In genomic region chr17:75084039-75084660, GRCh38 we compare ENCODE assay signal across 8 cellular contexts. TPM values are rescaled to one million over a fixed set of nuclear protein-coding genes. Genes with fewer than 3 reads are reported as not detected.
DNase-seq lines count a peak whose midpoint lies in the region; ATAC-seq and TF ChIP-seq lines count a peak whose summit lies in the region.
"Had no signal": no experiment of that assay in that cellular context is flagged by ENCODE, and none has a peak within 500 bp of the region (broad histone marks: within the 10 kb centered on the region; RNA-seq: fewer than 3 reads in every experiment).

No MANE protein-coding gene starts in this region.

- WGBS in right cardiac atrium: 51% methylated on average over 14 of the region's 14 CpGs
- WGBS in upper lobe of left lung, 2 donors: 66% methylated on average over 4 to 14 of the region's 14 CpGs
- WGBS in esophagus squamous epithelium, 2 donors: 46 to 61% methylated on average over 7 to 8 of the region's 14 CpGs

- peaks cover 5% of the 10 kb centered on the region for H3K4me1 ChIP-seq in right cardiac atrium (ENCODE audit: control insufficient read depth, insufficient read depth, low read length)
- peaks cover 29 to 56% (median 38%) of the 10 kb centered on the region in 4 donors for H3K4me1 ChIP-seq in upper lobe of left lung
- H3K4me1 ChIP-seq in esophagus squamous epithelium: peaks cover 23 to 60% (median 24%) of the 10 kb centered on the region in 3 donors

- no peaks in the 10 kb centered on the region for H3K27me3 ChIP-seq in right cardiac atrium (ENCODE audit: control insufficient read depth, insufficient read depth)
- no peaks in the 10 kb centered on the region for H3K27me3 ChIP-seq in upper lobe of left lung
- H3K27me3 ChIP-seq in esophagus squamous epithelium: no peaks in the 10 kb centered on the region

- intact Hi-C loops in right cardiac atrium (cut with DNase I): no loop called here
- intact Hi-C loops in Right ventricle myocardium superior (cut with DNase I): no loop called here
- intact Hi-C loops in esophagus squamous epithelium (cut with DNase I): no loop called here

- no peak for TF ChIP-seq EP300 in upper lobe of left lung (IDR thresholded peaks at IDR 0.05)

- peak; percentile 3 to 4 for ATAC-seq in right cardiac atrium
- ATAC-seq in Right ventricle myocardium superior (ENCODE audit: poor library complexity): no peak
- no peak for ATAC-seq in upper lobe of left lung (ENCODE audit: low FRiP score in 2 of 2)

- H3K4me3 ChIP-seq in right cardiac atrium (ENCODE audit: low read length): no peak overlapping the region
- H3K4me3 ChIP-seq in upper lobe of left lung: no peak overlapping the region
- no peak overlapping the region for H3K4me3 ChIP-seq in esophagus squamous epithelium

- TF ChIP-seq POLR2A in upper lobe of left lung (IDR thresholded peaks at IDR 0.05) (no peak), esophagus squamous epithelium (IDR thresholded peaks at IDR 0.05) (no peak)

- H3K36me3 ChIP-seq in upper lobe of left lung (no peaks in the 10 kb centered on the region), esophagus squamous epithelium (no peaks in the 10 kb centered on the region)

- H3K27ac ChIP-seq in right cardiac atrium (ENCODE audit: low read length): peak overlapping the region; percentile 19
- peak overlapping the region in 3 of 4 donors; percentile 5 to 46 (median 27) for H3K27ac ChIP-seq in upper lobe of left lung
- H3K27ac ChIP-seq in esophagus squamous epithelium: no peak overlapping the region

- TF ChIP-seq CTCF in upper lobe of left lung (IDR thresholded peaks at IDR 0.05): no peak
- no peak for TF ChIP-seq CTCF in esophagus squamous epithelium (IDR thresholded peaks at IDR 0.05)

- no peak for DNase-seq in right cardiac atrium
- no peak for DNase-seq in Right ventricle myocardium superior
- peak; percentile 68 for DNase-seq in dermis blood vessel endothelial cell
- no peak for DNase-seq in upper lobe of left lung
- DNase-seq in amygdala (lab: John Stamatoyannopoulos, UW): no peak
- DNase-seq in esophagus squamous epithelium (lab: John Stamatoyannopoulos, UW): no peak
- DNase-seq: NCI-H2081, SW 1271 had no signal

- H3K9me3 ChIP-seq in right cardiac atrium (ENCODE audit: control insufficient read depth, low read length) (no peaks in the 10 kb centered on the region), upper lobe of left lung (no peaks in the 10 kb centered on the region), esophagus squamous epithelium (no peaks in the 10 kb centered on the region)

RNA-seq across cellular contexts. Expression of gene SLC16A5, which starts 3.6 kb away (rescaled TPM):
- 10 to 100 TPM; 12.7 to 21.6 (median 18.5) TPM for total RNA-seq in right cardiac atrium
- polyA plus RNA-seq in right cardiac atrium: 12.7 TPM
- 6.5 TPM for total RNA-seq in Right ventricle myocardium superior
- 11.4 and 17.1 TPM in 2 replicates for total RNA-seq in dermis blood vessel endothelial cell
- 100 to 1,000 TPM in 4 of 6 donors, 10 to 100 TPM in 2; 40.6 to 234 (median 123) TPM for total RNA-seq in upper lobe of left lung
- total RNA-seq in esophagus squamous epithelium: 10 to 100 TPM; 13.4 to 22.9 (median 17.4) TPM

RNA-seq across cellular contexts. Expression of gene ARMC7, which starts 25.6 kb away (rescaled TPM):
- total RNA-seq in right cardiac atrium: 10 to 100 TPM in 1 of 4 donors, 1 to 10 TPM in 3; 9.4 to 10.9 (median 9.6) TPM
- polyA plus RNA-seq in right cardiac atrium: 7.7 TPM
- total RNA-seq in Right ventricle myocardium superior: 5.3 TPM
- total RNA-seq in dermis blood vessel endothelial cell: 3.1 and 3.9 TPM in 2 replicates
- total RNA-seq in upper lobe of left lung: 10 to 100 TPM in 5 of 6 donors, 1 to 10 TPM in 1; 7.3 to 29.5 (median 16.6) TPM
- 1 to 10 TPM; 4.0 to 9.1 (median 5.3) TPM for total RNA-seq in esophagus squamous epithelium

RNA-seq across cellular contexts. Expression of gene KCTD2, which starts 37.1 kb away (rescaled TPM):
- total RNA-seq in right cardiac atrium (10 to 100 TPM; 22.3 to 27.5 (median 23.1) TPM), Right ventricle myocardium superior (23.8 TPM), dermis blood vessel endothelial cell (17.4 and 22.8 TPM in 2 replicates), upper lobe of left lung (10 to 100 TPM; 17.8 to 26.1 (median 22.9) TPM), esophagus squamous epithelium (10 to 100 TPM; 11.5 to 17.6 (median 14.2) TPM)
- 22.8 TPM for polyA plus RNA-seq in right cardiac atrium

RNA-seq across cellular contexts. Expression of gene ATP5PD, which starts 37.4 kb away (rescaled TPM):
- total RNA-seq in right cardiac atrium (100 to 1,000 TPM; 702 to 831 (median 748) TPM), Right ventricle myocardium superior (832 TPM), dermis blood vessel endothelial cell (214 and 256 TPM in 2 replicates), upper lobe of left lung (100 to 1,000 TPM; 126 to 198 (median 186) TPM), esophagus squamous epithelium (100 to 1,000 TPM; 252 to 300 (median 277) TPM)
- 2,009 TPM for polyA plus RNA-seq in right cardiac atrium

RNA-seq across cellular contexts. Expression of gene NT5C, which starts 47.4 kb away (rescaled TPM):
- 10 to 100 TPM; 29.1 to 35.9 (median 33.3) TPM for total RNA-seq in right cardiac atrium
- polyA plus RNA-seq in right cardiac atrium: 37.5 TPM
- 24.6 TPM for total RNA-seq in Right ventricle myocardium superior
- 48.8 and 51.9 TPM in 2 replicates for total RNA-seq in dermis blood vessel endothelial cell
- 100 to 1,000 TPM in 2 of 6 donors, 10 to 100 TPM in 4; 46.4 to 113 (median 76.6) TPM for total RNA-seq in upper lobe of left lung
- total RNA-seq in esophagus squamous epithelium: 10 to 100 TPM; 81.7 to 97.5 (median 88.4) TPM

Comparison
In these comparisons a context has a peak if more than half of its experiments do, and no peak if none do; other contexts are left out.
1. ATAC-seq: peak in right cardiac atrium (2 of 2); none in Right ventricle myocardium superior (single experiment) and upper lobe of left lung (0 of 2).
2. H3K27ac ChIP-seq: peak in right cardiac atrium (single experiment) and upper lobe of left lung (3 of 4); none in esophagus squamous epithelium (0 of 4).